28 cellular contexts compared by ENCODE assay signal in genomic region chr11:24716403-24716802, GRCh38.
"Had no signal": no experiment of that assay in that cellular context is flagged by ENCODE, and none has a peak within 500 bp of the region (broad histone marks: within the 10 kb centered on the region; RNA-seq: fewer than 3 reads in every experiment).

No MANE protein-coding gene starts in this region.

- H3K4me1 ChIP-seq: neural progenitor cell, parathyroid adenoma, psoas muscle, spleen, suprapubic skin, testis, tibial artery, transverse colon, upper lobe of right lung, uterus had no signal

- H3K27ac ChIP-seq: neural progenitor cell, ovary, parathyroid adenoma, psoas muscle, skin epidermis, spleen, suprapubic skin, testis, tibial artery, transverse colon, upper lobe of right lung, uterus had no signal

- H3K9me3 ChIP-seq: ovary, psoas muscle, suprapubic skin, testis, tibial artery, transverse colon, upper lobe of right lung, uterus had no signal

- H3K36me3 ChIP-seq: neural progenitor cell, ovary, spleen, suprapubic skin, tibial artery, transverse colon, upper lobe of right lung, uterus had no signal

- ATAC-seq: natural killer cell; psoas muscle; right cardiac atrium; sciatic nerve; stimulated activated memory B cell treated with anti-CD40 and anti-IgM and Interleukin-4, amounts not matched to agents 10 μg/mL and 1 μg/mL and 100 μg/mL, for 72 hours; stimulated activated naive CD8-positive, alpha-beta T cell treated with anti-CD3 and anti-CD28 coated beads, Interleukin-15, amount 100 ng/mL, for 72 hours; stimulated activated naive CD8-positive, alpha-beta T cell treated with anti-CD3 and anti-CD28 coated beads, Interleukin-15, Interleukin-2, amounts not matched to agents 100 U/mL and 50 U/mL, for 24 hours; upper lobe of right lung had no signal

- H3K4me3 ChIP-seq: neural progenitor cell, ovary, psoas muscle, skin epidermis, smooth muscle cell, spleen, suprapubic skin, testis, tibial artery, transverse colon, upper lobe of right lung, uterus had no signal

- DNase-seq: natural killer cell; occipital lobe; ovary; posterior cingulate gyrus; psoas muscle; right cardiac atrium; spleen; stimulated activated CD4-positive, alpha-beta T cell treated with anti-CD3 and anti-CD28 coated beads, Interleukin-12 subunit alpha, Interleukin-12 subunit beta, amount 100 ng/mL, for 4 hours; stimulated activated CD4-positive, alpha-beta T cell treated with anti-CD3 and anti-CD28 coated beads, Interleukin-1b, Interleukin-23, amount 100 ng/mL, for 48 hours; stimulated activated CD4-positive, alpha-beta T cell treated with anti-CD3 and anti-CD28 coated beads, Interleukin-4, amount 100 ng/mL, for 1 hour; stimulated activated CD4-positive, alpha-beta T cell treated with anti-CD3 and anti-CD28 coated beads, Interleukin-4, amount 100 ng/mL, for 4 hours; stimulated activated CD8-positive, alpha-beta memory T cell treated with anti-CD3 and anti-CD28 coated beads, Interleukin-4, amount 100 ng/mL, for 48 hours; stimulated activated naive CD4-positive, alpha-beta T cell; stimulated activated naive CD8-positive, alpha-beta T cell treated with anti-CD3 and anti-CD28 coated beads, Interleukin-15, amount 100 ng/mL, for 72 hours; stimulated activated naive CD8-positive, alpha-beta T cell treated with anti-CD3 and anti-CD28 coated beads, Interleukin-15, Interleukin-2, amounts not matched to agents 100 U/mL and 50 U/mL, for 24 hours; substantia nigra; testis; tibial artery; transverse colon; upper lobe of right lung; uterus had no signal

- H3K27me3 ChIP-seq: neural progenitor cell, ovary, spleen, suprapubic skin, testis, tibial artery, transverse colon, upper lobe of right lung, uterus had no signal
